In genomic region chr7:100914879-100915442, GRCh38 we compare ENCODE assay signal across 1 cellular context.
TF ChIP-seq lines count a peak whose summit lies in the region.

No MANE protein-coding gene starts in this region.

TF ChIP-seq in HCT116, 20 proteins besides CTCF, POLR2A, EP300 and RAD21:
- TF ChIP-seq ZFX (IDR thresholded peaks at IDR 0.05) (no peak), FOSL1 (IDR thresholded peaks at IDR 0.05; ENCODE audit: low read depth) (no peak), ELF1 (IDR thresholded peaks at IDR 0.05; ENCODE audit: borderline replicate concordance, low read depth) (no peak), MAX (IDR thresholded peaks at IDR 0.05) (no peak), ZBTB33 (IDR thresholded peaks at IDR 0.05; ENCODE audit: extremely low read depth, insufficient replicate concordance, low read length) (no peak), EZH2phosphoT487 (IDR thresholded peaks at IDR 0.05; ENCODE audit: borderline replicate concordance) (no peak), JUND (IDR thresholded peaks at IDR 0.05) (no peak), YY1 (IDR thresholded peaks at IDR 0.05; ENCODE audit: extremely low read depth, insufficient replicate concordance, low read depth, low read length) (no peak), CEBPB (IDR thresholded peaks at IDR 0.05; ENCODE audit: low read depth) (no peak), EGR1 (IDR thresholded peaks at IDR 0.05; ENCODE audit: low read depth) (no peak), SRF (IDR thresholded peaks at IDR 0.05; ENCODE audit: low read depth) (no peak), POLR2AphosphoS5 (IDR thresholded peaks at IDR 0.05; ENCODE audit: low read depth, low read length) (no peak), TCF7L2 (IDR thresholded peaks at IDR 0.05; ENCODE audit: borderline replicate concordance, extremely low read depth, insufficient read depth, insufficient read length) (no peak), EZH2 (IDR thresholded peaks at IDR 0.05) (no peak), ZNF274 (IDR thresholded peaks at IDR 0.05; ENCODE audit: low read depth, low read length) (no peak), SIN3A (IDR thresholded peaks at IDR 0.05; ENCODE audit: low read depth) (no peak), SP1 (IDR thresholded peaks at IDR 0.05; ENCODE audit: low read depth) (no peak)
- TF ChIP-seq, protein P1, sequence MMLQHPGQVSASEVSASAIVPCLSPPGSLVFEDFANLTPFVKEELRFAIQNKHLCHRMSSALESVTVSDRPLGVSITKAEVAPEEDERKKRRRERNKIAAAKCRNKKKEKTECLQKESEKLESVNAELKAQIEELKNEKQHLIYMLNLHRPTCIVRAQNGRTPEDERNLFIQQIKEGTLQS (IDR thresholded peaks at IDR 0.05), result no peak
- TF ChIP-seq, protein P2, sequence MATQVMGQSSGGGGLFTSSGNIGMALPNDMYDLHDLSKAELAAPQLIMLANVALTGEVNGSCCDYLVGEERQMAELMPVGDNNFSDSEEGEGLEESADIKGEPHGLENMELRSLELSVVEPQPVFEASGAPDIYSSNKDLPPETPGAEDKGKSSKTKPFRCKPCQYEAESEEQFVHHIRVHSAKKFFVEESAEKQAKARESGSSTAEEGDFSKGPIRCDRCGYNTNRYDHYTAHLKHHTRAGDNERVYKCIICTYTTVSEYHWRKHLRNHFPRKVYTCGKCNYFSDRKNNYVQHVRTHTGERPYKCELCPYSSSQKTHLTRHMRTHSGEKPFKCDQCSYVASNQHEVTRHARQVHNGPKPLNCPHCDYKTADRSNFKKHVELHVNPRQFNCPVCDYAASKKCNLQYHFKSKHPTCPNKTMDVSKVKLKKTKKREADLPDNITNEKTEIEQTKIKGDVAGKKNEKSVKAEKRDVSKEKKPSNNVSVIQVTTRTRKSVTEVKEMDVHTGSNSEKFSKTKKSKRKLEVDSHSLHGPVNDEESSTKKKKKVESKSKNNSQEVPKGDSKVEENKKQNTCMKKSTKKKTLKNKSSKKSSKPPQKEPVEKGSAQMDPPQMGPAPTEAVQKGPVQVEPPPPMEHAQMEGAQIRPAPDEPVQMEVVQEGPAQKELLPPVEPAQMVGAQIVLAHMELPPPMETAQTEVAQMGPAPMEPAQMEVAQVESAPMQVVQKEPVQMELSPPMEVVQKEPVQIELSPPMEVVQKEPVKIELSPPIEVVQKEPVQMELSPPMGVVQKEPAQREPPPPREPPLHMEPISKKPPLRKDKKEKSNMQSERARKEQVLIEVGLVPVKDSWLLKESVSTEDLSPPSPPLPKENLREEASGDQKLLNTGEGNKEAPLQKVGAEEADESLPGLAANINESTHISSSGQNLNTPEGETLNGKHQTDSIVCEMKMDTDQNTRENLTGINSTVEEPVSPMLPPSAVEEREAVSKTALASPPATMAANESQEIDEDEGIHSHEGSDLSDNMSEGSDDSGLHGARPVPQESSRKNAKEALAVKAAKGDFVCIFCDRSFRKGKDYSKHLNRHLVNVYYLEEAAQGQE (IDR thresholded peaks at IDR 0.05; ENCODE audit: low read depth), result no peak
